33 cellular contexts compared by ENCODE assay signal in the genomic region with DNA sequence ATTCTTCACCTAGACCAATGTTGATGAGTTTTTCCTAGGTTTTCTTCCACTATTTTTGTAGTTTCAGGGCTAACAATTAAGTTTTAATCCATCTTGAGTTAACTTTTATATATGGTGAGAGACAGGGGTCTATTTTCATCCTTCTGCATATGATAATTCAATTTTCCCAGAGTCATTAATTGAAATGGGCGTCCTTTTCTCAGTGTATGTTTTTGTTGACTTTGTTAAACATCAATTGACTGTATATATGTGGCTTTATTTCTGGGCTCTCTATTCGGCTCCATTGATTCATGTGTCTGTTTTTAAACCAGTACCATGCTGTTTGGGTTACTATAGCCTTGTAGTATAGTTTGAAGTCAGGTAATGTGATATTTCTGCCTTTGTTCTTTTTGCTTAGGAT.
"Had no signal": no experiment of that assay in that cellular context is flagged by ENCODE, and none has a peak within 500 bp of the region (broad histone marks: within the 10 kb centered on the region; RNA-seq: fewer than 3 reads in every experiment).

No MANE protein-coding gene starts in this region.

- DNase-seq: activated effector memory CD4-positive, alpha-beta T cell treated with anti-CD3 and anti-CD28 coated beads, Interleukin-2, amount 50 U/mL, for 16 hours; activated effector memory CD4-positive, alpha-beta T cell treated with Interleukin-2 at 50 U/mL for 16 hours; activated gamma-delta T cell; activated gamma-delta T cell treated with Interleukin-2 at 50 U/mL for 16 hours; activated naive CD4-positive, alpha-beta T cell; activated naive CD4-positive, alpha-beta T cell treated with anti-CD3 and anti-CD28 coated beads for 36 hours; activated naive CD4-positive, alpha-beta T cell treated with anti-CD3 and anti-CD28 coated beads, Interleukin-2, amount 10 ng/mL, durations not matched to agents 7 days and 5 days; activated naive CD4-positive, alpha-beta T cell treated with anti-CD3 and anti-CD28 coated beads, Interleukin-2, amount 50 U/mL, for 16 hours; activated naive CD4-positive, alpha-beta T cell treated with Interleukin-2 at 50 U/mL for 16 hours; activated naive CD8-positive, alpha-beta T cell treated with anti-CD3 and anti-CD28 coated beads for 36 hours; activated naive CD8-positive, alpha-beta T cell treated with anti-CD3 and anti-CD28 coated beads, Interleukin-2, amount 10 ng/mL, durations not matched to agents 7 days and 5 days; activated naive CD8-positive, alpha-beta T cell treated with anti-CD3 and anti-CD28 coated beads, Interleukin-2, amount 50 U/mL, for 24 hours; activated T-cell treated with anti-CD3 and anti-CD28 coated beads, Interleukin-2, amount 50 U/mL, for 24 hours; activated T-cell treated with anti-CD3 and anti-CD28 coated beads, Interleukin-2, amount 50 U/mL, for 4 hours; activated T-cell treated with anti-CD3 and anti-CD28 coated beads, Interleukin-2, amount 50 U/mL, for 48 hours; activated T-cell treated with anti-CD3 and anti-CD28 coated beads, Interleukin-2, amount 50 U/mL, for 72 hours; adrenal gland; amniotic stem cell; amygdala; anterior cingulate cortex; aorta; body of pancreas; brain microvascular endothelial cell; caudate nucleus; central memory CD4-positive, alpha-beta T cell; cerebellar nuclear complex had no signal

- ATAC-seq: activated naive CD4-positive, alpha-beta T cell treated with anti-CD3 and anti-CD28 coated beads, Interleukin-2, amount 50 U/mL, for 72 hours; activated naive CD8-positive, alpha-beta T cell treated with anti-CD3 and anti-CD28 coated beads, Interleukin-2, amount 50 U/mL, for 24 hours; activated T-cell treated with anti-CD3 and anti-CD28 coated beads, Interleukin-2, amount 50 U/mL, for 4 hours; activated T-cell treated with anti-CD3 and anti-CD28 coated beads, Interleukin-2, amount 50 U/mL, for 72 hours; activated T-helper 17 cell treated with anti-CD3 and anti-CD28 coated beads, Interleukin-2, amount 50 U/mL, for 72 hours; body of pancreas had no signal

- H3K4me3 ChIP-seq: adrenal gland, ascending aorta, body of pancreas, breast epithelium, cardiac muscle cell had no signal

- H3K27me3 ChIP-seq: adrenal gland, ascending aorta, body of pancreas, brain microvascular endothelial cell, breast epithelium, cardiac muscle cell had no signal

- H3K27ac ChIP-seq: adrenal gland, ascending aorta, body of pancreas, brain microvascular endothelial cell, breast epithelium, cardiac muscle cell had no signal

- H3K36me3 ChIP-seq: adrenal gland, ascending aorta, brain microvascular endothelial cell, breast epithelium, cardiac muscle cell had no signal

- FAIRE-seq: astrocyte, bronchial epithelial cell had no signal

- H3K4me1 ChIP-seq: adrenal gland, ascending aorta, body of pancreas, breast epithelium had no signal
